Comparison of ENCODE assay signal across 31 cellular contexts in genomic region chrX:7052541-7052940, GRCh38.
"Had no signal": no experiment of that assay in that cellular context is flagged by ENCODE, and none has a peak within 500 bp of the region (broad histone marks: within the 10 kb centered on the region; RNA-seq: fewer than 3 reads in every experiment).

No MANE protein-coding gene starts in this region.

- H3K9me3 ChIP-seq: ovary, psoas muscle, right lobe of liver, spleen, stomach, thoracic aorta, thyroid gland, tibial nerve, upper lobe of left lung, vagina had no signal

- H3K27me3 Mint-ChIP-seq: naive B cell; naive thymus-derived CD8-positive, alpha-beta T cell; natural killer cell treated with Interleukin-12 subunit alpha and Interleukin-12 subunit beta and Interleukin-15 and Interleukin-18, amount 100 ng/mL, for 72 hours; progenitor cell of endocrine pancreas; stimulated activated naive B cell treated with anti-CD40 and anti-IgM and Interleukin-4, amounts not matched to agents 10 μg/mL and 1 μg/mL and 100 μg/mL, for 72 hours; stimulated activated naive CD8-positive, alpha-beta T cell treated with anti-CD3 and anti-CD28 coated beads, Interleukin-15, Interleukin-2, amounts not matched to agents 100 ng/mL and 50 ng/mL, for 24 hours had no signal

- DNase-seq: naive B cell; naive thymus-derived CD8-positive, alpha-beta T cell; nephron progenitor cell; occipital lobe; ovary; posterior cingulate gyrus; psoas muscle; right cardiac atrium; right lobe of liver; spleen; stimulated activated CD4-positive, alpha-beta T cell treated with anti-CD3 and anti-CD28 coated beads, Interleukin-12 subunit alpha, Interleukin-12 subunit beta, amount 100 ng/mL, for 4 hours; stimulated activated CD4-positive, alpha-beta T cell treated with anti-CD3 and anti-CD28 coated beads, Interleukin-1b, Interleukin-23, amount 100 ng/mL, for 48 hours; stimulated activated CD4-positive, alpha-beta T cell treated with anti-CD3 and anti-CD28 coated beads, Interleukin-4, amount 100 ng/mL, for 1 hour; stimulated activated CD4-positive, alpha-beta T cell treated with anti-CD3 and anti-CD28 coated beads, Interleukin-4, amount 100 ng/mL, for 4 hours; stimulated activated CD8-positive, alpha-beta memory T cell treated with anti-CD3 and anti-CD28 coated beads, Interleukin-4, amount 100 ng/mL, for 48 hours; stimulated activated naive B cell treated with anti-CD40 and anti-IgM and Interleukin-4, amounts not matched to agents 10 μg/mL and 1 μg/mL and 100 μg/mL, for 72 hours; stimulated activated naive CD4-positive, alpha-beta T cell treated with Interleukin-2 at 50 U/mL for 16 hours; stomach; thyroid gland; trophoblast cell; upper lobe of left lung had no signal

- H3K4me3 Mint-ChIP-seq: naive thymus-derived CD8-positive, alpha-beta T cell; natural killer cell treated with Interleukin-12 subunit alpha and Interleukin-12 subunit beta and Interleukin-15 and Interleukin-18, amount 100 ng/mL, for 72 hours; nephron progenitor cell; neural progenitor cell; stimulated activated naive B cell treated with anti-CD40 and anti-IgM and Interleukin-4, amounts not matched to agents 10 μg/mL and 1 μg/mL and 100 μg/mL, for 72 hours; stimulated activated naive CD8-positive, alpha-beta T cell treated with anti-CD3 and anti-CD28 coated beads, Interleukin-15, Interleukin-2, amounts not matched to agents 100 ng/mL and 50 ng/mL, for 24 hours had no signal

- H3K9me3 Mint-ChIP-seq: naive B cell; naive thymus-derived CD8-positive, alpha-beta T cell; natural killer cell treated with Interleukin-12 subunit alpha and Interleukin-12 subunit beta and Interleukin-15 and Interleukin-18, amount 100 ng/mL, for 72 hours; stimulated activated naive CD8-positive, alpha-beta T cell treated with anti-CD3 and anti-CD28 coated beads, Interleukin-15, Interleukin-2, amounts not matched to agents 100 ng/mL and 50 ng/mL, for 24 hours had no signal

- H3K27me3 ChIP-seq: neural progenitor cell, ovary, right lobe of liver, spleen, stomach, thyroid gland, tibial nerve, upper lobe of left lung, vagina had no signal

- H3K27ac ChIP-seq: neural progenitor cell, ovary, parathyroid adenoma, psoas muscle, right lobe of liver, skin epidermis, spleen, stomach, thoracic aorta, thyroid gland, tibial nerve, upper lobe of left lung, vagina had no signal

- ATAC-seq: naive thymus-derived CD8-positive, alpha-beta T cell; natural killer cell treated with Interleukin-12 subunit alpha and Interleukin-12 subunit beta and Interleukin-15 and Interleukin-18, amount 100 ng/mL, for 72 hours; psoas muscle; right cardiac atrium; right lobe of liver; stimulated activated naive B cell treated with anti-CD40 and anti-IgM and Interleukin-4, amounts not matched to agents 10 μg/mL and 1 μg/mL and 100 μg/mL, for 72 hours had no signal

- H3K36me3 Mint-ChIP-seq: natural killer cell treated with Interleukin-12 subunit alpha and Interleukin-12 subunit beta and Interleukin-15 and Interleukin-18, amount 100 ng/mL, for 72 hours had no signal

- H3K27ac Mint-ChIP-seq: natural killer cell treated with Interleukin-12 subunit alpha and Interleukin-12 subunit beta and Interleukin-15 and Interleukin-18, amount 100 ng/mL, for 72 hours; nephron progenitor cell; neural progenitor cell; progenitor cell of endocrine pancreas; stimulated activated naive B cell treated with anti-CD40 and anti-IgM and Interleukin-4, amounts not matched to agents 10 μg/mL and 1 μg/mL and 100 μg/mL, for 72 hours; stimulated activated naive CD8-positive, alpha-beta T cell treated with anti-CD3 and anti-CD28 coated beads, Interleukin-15, Interleukin-2, amounts not matched to agents 100 ng/mL and 50 ng/mL, for 24 hours had no signal

- FAIRE-seq: urothelium cell line had no signal
